Comparison of ENCODE assay signal across 1 cellular context in the genomic region with DNA sequence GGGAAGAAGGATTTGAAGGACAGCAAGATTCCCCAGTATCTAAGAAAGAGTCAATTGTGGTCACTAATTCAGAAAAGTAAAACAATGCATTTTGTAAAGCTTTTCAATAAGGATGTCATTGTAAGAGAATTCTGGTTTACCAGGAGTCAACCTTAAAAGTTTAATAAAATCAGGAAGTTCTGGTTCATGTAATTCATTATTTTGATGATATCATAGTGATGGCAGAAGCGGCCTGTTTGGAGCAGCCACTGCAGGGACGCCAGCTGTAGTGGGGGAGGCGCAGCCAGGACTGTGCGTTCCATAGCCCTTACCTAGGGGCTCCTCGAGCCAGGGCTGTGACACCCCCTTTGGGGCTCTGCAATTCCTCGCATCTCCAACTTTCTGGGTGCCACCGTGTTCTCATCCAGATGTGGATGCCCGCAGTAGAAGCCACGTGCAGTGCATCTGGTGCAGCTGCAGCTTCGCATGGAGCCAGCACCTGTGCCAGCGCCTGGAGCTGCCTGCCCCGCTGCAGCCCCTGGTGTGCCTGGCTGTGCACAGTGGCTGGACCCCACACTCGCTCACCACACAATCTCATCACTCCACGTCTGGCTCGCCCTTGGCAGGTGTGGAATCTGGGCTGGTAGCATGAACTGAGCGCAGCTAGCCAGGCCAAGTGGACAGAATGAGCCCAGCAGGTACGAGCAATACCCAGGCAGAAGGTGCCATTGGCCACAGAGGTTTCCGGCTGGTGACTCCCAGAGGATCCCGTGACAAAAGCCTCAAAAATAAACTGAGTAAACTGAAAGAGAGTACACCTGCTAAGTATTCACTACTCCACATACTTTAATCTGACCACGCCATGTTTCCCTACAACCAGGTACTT.
TF ChIP-seq lines count a peak whose summit lies in the region.

No MANE protein-coding gene starts in this region.

TF ChIP-seq in IMR-90, 13 proteins besides CTCF, POLR2A, EP300 and RAD21 (continued from another document):
- TF ChIP-seq, protein P1, sequence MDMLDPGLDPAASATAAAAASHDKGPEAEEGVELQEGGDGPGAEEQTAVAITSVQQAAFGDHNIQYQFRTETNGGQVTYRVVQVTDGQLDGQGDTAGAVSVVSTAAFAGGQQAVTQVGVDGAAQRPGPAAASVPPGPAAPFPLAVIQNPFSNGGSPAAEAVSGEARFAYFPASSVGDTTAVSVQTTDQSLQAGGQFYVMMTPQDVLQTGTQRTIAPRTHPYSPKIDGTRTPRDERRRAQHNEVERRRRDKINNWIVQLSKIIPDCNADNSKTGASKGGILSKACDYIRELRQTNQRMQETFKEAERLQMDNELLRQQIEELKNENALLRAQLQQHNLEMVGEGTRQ (IDR thresholded peaks at IDR 0.05; ENCODE audit: low read depth, low read length), result no peak
TF ChIP-seq in IMR-90: peak in this region for 0.
